In genomic region chr5:69213513-69214215, GRCh38 we compare ENCODE assay signal across 14 cellular contexts. TPM values are rescaled to one million over a fixed set of nuclear protein-coding genes. Genes with fewer than 3 reads are reported as not detected.
A peak's percentile ranks its signal among the peaks of the same experiment; 100 is the strongest.
DNase-seq lines count a peak whose midpoint lies in the region; TF ChIP-seq lines count a peak whose summit lies in the region.
"Had no signal": no experiment of that assay in that cellular context is flagged by ENCODE, and none has a peak within 500 bp of the region (broad histone marks: within the 10 kb centered on the region; RNA-seq: fewer than 3 reads in every experiment).

No MANE protein-coding gene starts in this region.

- H2BK12ac ChIP-seq in mesenchymal stem cell (ENCODE audit: low read length in 2 of 2), result no peak overlapping the region

- no peak overlapping the region for H3K18ac ChIP-seq in mesenchymal stem cell (ENCODE audit: low read depth in 1 of 2, low read length in 2 of 2)

- H3K9me3 ChIP-seq in MG63 (peaks cover 2% of the 10 kb centered on the region; the same call in 1 of the 2 replicates), mesenchymal stem cell (ENCODE audit: control insufficient read depth, low read length) (no peaks in the 10 kb centered on the region)
- H3K9me3 ChIP-seq: psoas muscle had no signal

- H2BK5ac ChIP-seq in mesenchymal stem cell (ENCODE audit: low read depth, low read length, poor library complexity, severe bottlenecking), result no peak overlapping the region

- H4K91ac ChIP-seq in mesenchymal stem cell (ENCODE audit: low read length), result no peak overlapping the region

- H3K4me2 ChIP-seq in mesenchymal stem cell (ENCODE audit: low read length, poor library complexity, severe bottlenecking), result no peak overlapping the region

- H3K4me3 ChIP-seq in MG63 (no peak overlapping the region), cardiac fibroblast (replicated peaks in 1 of 2; ENCODE audit: low read depth in 2 of 2, low read length in 2 of 2) (no peak overlapping the region), mesenchymal stem cell (ENCODE audit: insufficient read depth in 1 of 2, low read depth in 1 of 2, low read length in 2 of 2) (no peak overlapping the region), coronary artery (no peak overlapping the region)
- H3K4me3 ChIP-seq: psoas muscle had no signal

- H3K27ac ChIP-seq in mesenchymal stem cell (ENCODE audit: low read length, poor library complexity, severe bottlenecking) (no peak overlapping the region), coronary artery (no peak overlapping the region)
- H3K27ac ChIP-seq: psoas muscle had no signal

- no peak overlapping the region for H2AK5ac ChIP-seq in mesenchymal stem cell (ENCODE audit: low read length, severe bottlenecking)

- TF ChIP-seq CTCF in cardiac fibroblast (IDR thresholded peaks at IDR 0.05; ENCODE audit: low read depth, low read length) (no peak), coronary artery (IDR thresholded peaks at IDR 0.05) (no peak)

- WGBS in mesenchymal stem cell, result 98% methylated on average over 4 of the region's 4 CpGs

- H3K27me3 ChIP-seq in MG63 (no peaks in the 10 kb centered on the region), mesenchymal stem cell (ENCODE audit: control insufficient read depth in 1 of 2, insufficient read depth in 1 of 2, low read length in 2 of 2) (no peaks in the 10 kb centered on the region)

- no peak overlapping the region for H3K23ac ChIP-seq in mesenchymal stem cell (ENCODE audit: low read length in 2 of 2)

- H2BK15ac ChIP-seq in mesenchymal stem cell (ENCODE audit: low read depth, poor library complexity, severe bottlenecking), result no peak overlapping the region

- H3K36me3 ChIP-seq in MG63 (peaks cover 8% of the 10 kb centered on the region), mesenchymal stem cell (ENCODE audit: control insufficient read depth in 1 of 2, insufficient read depth in 2 of 2, low read depth in 1 of 2, low read length in 2 of 2) (no peaks in the 10 kb centered on the region)

- no peak overlapping the region for H3K9ac ChIP-seq in mesenchymal stem cell (ENCODE audit: low read length)

- no peak overlapping the region for H3K4ac ChIP-seq in mesenchymal stem cell (ENCODE audit: low read depth in 1 of 2, low read length in 2 of 2)

- no peak overlapping the region for H3K14ac ChIP-seq in mesenchymal stem cell (ENCODE audit: low read length in 2 of 2)

- peak; percentile 68 for DNase-seq in EL
- peak; percentile 15 for DNase-seq in MG63
- peak; percentile 51 to 72 for DNase-seq in cardiac fibroblast (ENCODE audit: low read depth in 2 of 2)
- DNase-seq in mesenchymal stem cell, result peak; percentile 17
- no peak for DNase-seq in mucosa of gallbladder (ENCODE audit: low spot score)
- no peak for DNase-seq in coronary artery (ENCODE audit: low spot score)
- no peak for DNase-seq in NCI-H128 (lab: John Stamatoyannopoulos, UW; ENCODE audit: unreplicated experiment)
- DNase-seq: activated T-cell treated with anti-CD3 and anti-CD28 coated beads, Interleukin-2, amount 50 U/mL, for 24 hours; CD4-positive, alpha-beta memory T cell; GDM1; naive thymus-derived CD8-positive, alpha-beta T cell; NCI-H1092 treated with DMSO at 0.1 percent for 48 hours; psoas muscle; stimulated activated naive CD8-positive, alpha-beta T cell treated with anti-CD3 and anti-CD28 coated beads, Interleukin-15, amount 100 ng/mL, for 72 hours had no signal

- no peak overlapping the region for H2BK120ac ChIP-seq in mesenchymal stem cell (ENCODE audit: low read depth, low read length)

- H3K4me1 ChIP-seq in mesenchymal stem cell (ENCODE audit: control insufficient read depth, insufficient read depth, low read depth, low read length), result peaks cover 4% of the 10 kb centered on the region

- no peak overlapping the region for H2AFZ ChIP-seq in mesenchymal stem cell (ENCODE audit: low read depth, low read length)

- H3K79me1 ChIP-seq in mesenchymal stem cell (replicated peaks; ENCODE audit: low read length, poor library complexity, severe bottlenecking), result peaks cover 4% of the 10 kb centered on the region

- H4K8ac ChIP-seq in mesenchymal stem cell (ENCODE audit: low read length), result no peak overlapping the region

RNA-seq across cellular contexts. Expression of gene CDK7, which starts 21.0 kb away (rescaled TPM):
- 48.3 and 56.2 TPM in 2 replicates for total RNA-seq in MG63 (2014; rRNA removed; shearing (Covaris generic); ENCODE audit: low replicate concordance)
- polyA plus RNA-seq in mesenchymal stem cell (2013, experiment 1 of 2), result 63.6 TPM
- 57.1 TPM for polyA plus RNA-seq in mesenchymal stem cell (2013, experiment 2 of 2)
- total RNA-seq in mucosa of gallbladder, result 21.1 TPM

RNA-seq across cellular contexts. Expression of gene CENPH, which starts 24.3 kb away (rescaled TPM):
- 33.6 and 64.3 TPM in 2 replicates for total RNA-seq in MG63 (2014; rRNA removed; shearing (Covaris generic); ENCODE audit: low replicate concordance)
- 3.5 TPM for polyA plus RNA-seq in mesenchymal stem cell (2013, experiment 1 of 2)
- 4.0 TPM for polyA plus RNA-seq in mesenchymal stem cell (2013, experiment 2 of 2)
- 1.8 TPM for total RNA-seq in mucosa of gallbladder

RNA-seq across cellular contexts. Expression of gene CCNB1, which starts 46.7 kb away (rescaled TPM):
- total RNA-seq in MG63 (2014; rRNA removed; shearing (Covaris generic); ENCODE audit: low replicate concordance), result 310 and 430 TPM in 2 replicates
- 22.5 TPM for polyA plus RNA-seq in mesenchymal stem cell (2013, experiment 1 of 2)
- polyA plus RNA-seq in mesenchymal stem cell (2013, experiment 2 of 2), result 21.7 TPM
- total RNA-seq in mucosa of gallbladder, result 8.1 TPM

Comparison
In these comparisons a context has a peak if more than half of its experiments do, and no peak if none do; other contexts are left out.
1. DNase-seq: peak in EL (single experiment), MG63 (single experiment), cardiac fibroblast (2 of 2) and mesenchymal stem cell (single experiment); none in mucosa of gallbladder (single experiment), coronary artery (single experiment) and NCI-H128 (single experiment).
2. RNA of gene CENPH, which starts 24.3 kb away (total RNA-seq): 33.6 to 64.3 TPM in MG63; 1.8 TPM in mucosa of gallbladder (single experiment); every median in the first group is over 10 times any median in the second.
3. RNA of gene CCNB1, which starts 46.7 kb away (total RNA-seq): 310 to 430 TPM in MG63; 8.1 TPM in mucosa of gallbladder (single experiment); every median in the first group is over 10 times any median in the second.